ENCODE assay signal across 41 cellular contexts in genomic region chr20:21424846-21425245, GRCh38. TPM values are rescaled to one million over a fixed set of nuclear protein-coding genes. Genes with fewer than 3 reads are reported as not detected.
"Had no signal": no experiment of that assay in that cellular context is flagged by ENCODE, and none has a peak within 500 bp of the region (broad histone marks: within the 10 kb centered on the region; RNA-seq: fewer than 3 reads in every experiment).

No MANE protein-coding gene starts in this region.

- H3K27ac Mint-ChIP-seq: activated CD4-positive, alpha-beta memory T cell treated with anti-CD3 and anti-CD28 coated beads, Interleukin-2, amount 10 ng/mL, durations not matched to agents 7 days and 5 days; activated CD4-positive, alpha-beta T cell treated with anti-CD3 and anti-CD28 coated beads for 36 hours; activated CD4-positive, alpha-beta T cell treated with anti-CD3 and anti-CD28 coated beads, Interleukin-2, amount 10 ng/mL, durations not matched to agents 7 days and 5 days; activated CD8-positive, alpha-beta memory T cell treated with anti-CD3 and anti-CD28 coated beads, Interleukin-2, amount 10 ng/mL, durations not matched to agents 7 days and 5 days; activated CD8-positive, alpha-beta T cell treated with anti-CD3 and anti-CD28 coated beads, Interleukin-2, amount 10 ng/mL, durations not matched to agents 7 days and 5 days; activated naive CD4-positive, alpha-beta T cell treated with anti-CD3 and anti-CD28 coated beads, Interleukin-2, amount 10 ng/mL, durations not matched to agents 7 days and 5 days; activated naive CD8-positive, alpha-beta T cell; activated naive CD8-positive, alpha-beta T cell treated with anti-CD3 and anti-CD28 coated beads, Interleukin-2, amount 10 ng/mL, durations not matched to agents 7 days and 5 days; activated naive CD8-positive, alpha-beta T cell treated with anti-CD3 and anti-CD28 coated beads, Interleukin-2, amount 50 U/mL, for 24 hours; activated T-cell treated with anti-CD3 and anti-CD28 coated beads, Interleukin-2, amount 50 U/mL, for 24 hours; activated T-helper 2 cell treated with anti-CD3 and anti-CD28 coated beads, Interferon-gamma antibody, Interleukin-2, Interleukin-4, amounts not matched to agents 10 μg/mL and 5 μg/mL and 100 μg/mL, durations not matched to agents 14 hours and 24 hours and 36 hours; brain; T-helper 1 cell treated with Interleukin-12 subunit alpha and Interleukin-12 subunit beta and Interleukin-4 antibody, amounts not matched to agents 30 μg/mL and 1 μg/mL, for 36 hours; T-helper 2 cell treated with Interferon-gamma antibody and Interleukin-4, amounts not matched to agents 5 μg/mL and 100 μg/mL, for 36 hours; WTC11 had no signal

- H3K4me3 ChIP-seq: ascending aorta, cardiac muscle cell, colonic mucosa had no signal

- H3K4me1 ChIP-seq: ascending aorta, colonic mucosa had no signal

- ATAC-seq: activated CD4-positive, alpha-beta T cell treated with anti-CD3 and anti-CD28 coated beads for 36 hours; activated CD4-positive, CD25-positive, alpha-beta regulatory T cell treated with anti-CD3 and anti-CD28 coated beads, Interleukin-2, amount 50 U/mL, for 24 hours; activated CD8-positive, alpha-beta memory T cell treated with anti-CD3 and anti-CD28 coated beads, Interleukin-2, amount 10 ng/mL, durations not matched to agents 7 days and 5 days; activated CD8-positive, alpha-beta T cell treated with anti-CD3 and anti-CD28 coated beads, Interleukin-2, amount 10 ng/mL, durations not matched to agents 7 days and 5 days; activated naive CD8-positive, alpha-beta T cell treated with anti-CD3 and anti-CD28 coated beads, Interleukin-2, amount 50 U/mL, for 24 hours; WTC11 had no signal

- FAIRE-seq: bronchial epithelial cell, TTC549 had no signal

- H3K27ac ChIP-seq: ascending aorta, cardiac muscle cell, colonic mucosa, VCaP had no signal

- H3K36me3 ChIP-seq: ascending aorta, cardiac muscle cell, colonic mucosa had no signal

- H3K36me3 Mint-ChIP-seq: activated CD8-positive, alpha-beta memory T cell treated with anti-CD3 and anti-CD28 coated beads, Interleukin-2, amount 10 ng/mL, durations not matched to agents 7 days and 5 days; activated naive CD8-positive, alpha-beta T cell treated with anti-CD3 and anti-CD28 coated beads, Interleukin-2, amount 10 ng/mL, durations not matched to agents 7 days and 5 days had no signal

- DNase-seq: activated CD4-positive, alpha-beta memory T cell treated with anti-CD3 and anti-CD28 coated beads, Interleukin-2, amount 10 ng/mL, durations not matched to agents 7 days and 5 days; activated CD4-positive, alpha-beta T cell treated with anti-CD3 and anti-CD28 coated beads for 1 hour; activated CD4-positive, alpha-beta T cell treated with anti-CD3 and anti-CD28 coated beads for 36 hours; activated CD4-positive, alpha-beta T cell treated with anti-CD3 and anti-CD28 coated beads for 48 hours; activated CD4-positive, alpha-beta T cell treated with anti-CD3 and anti-CD28 coated beads, Interleukin-2, amount 10 ng/mL, durations not matched to agents 7 days and 5 days; activated CD4-positive, alpha-beta T cell treated with anti-CD3 and anti-CD28 coated beads, Interleukin-2, amount 50 U/mL, for 48 hours; activated CD4-positive, CD25-positive, alpha-beta regulatory T cell; activated CD8-positive, alpha-beta memory T cell treated with anti-CD3 and anti-CD28 coated beads for 24 hours; activated CD8-positive, alpha-beta memory T cell treated with anti-CD3 and anti-CD28 coated beads, Interleukin-2, amount 10 ng/mL, durations not matched to agents 7 days and 5 days; activated CD8-positive, alpha-beta memory T cell treated with anti-CD3 and anti-CD28 coated beads, Interleukin-2, amount 50 U/mL, for 48 hours; activated CD8-positive, alpha-beta T cell treated with anti-CD3 and anti-CD28 coated beads, Interleukin-2, amount 10 ng/mL, durations not matched to agents 7 days and 5 days; activated effector memory CD4-positive, alpha-beta T cell treated with Interleukin-2 at 50 U/mL for 16 hours; activated gamma-delta T cell; activated naive CD4-positive, alpha-beta T cell treated with anti-CD3 and anti-CD28 coated beads, Interleukin-2, amount 10 ng/mL, durations not matched to agents 7 days and 5 days; activated naive CD4-positive, alpha-beta T cell treated with Interleukin-2 at 50 U/mL for 16 hours; activated naive CD8-positive, alpha-beta T cell treated with anti-CD3 and anti-CD28 coated beads, Interleukin-2, amount 10 ng/mL, durations not matched to agents 7 days and 5 days; activated naive CD8-positive, alpha-beta T cell treated with anti-CD3 and anti-CD28 coated beads, Interleukin-2, amount 50 U/mL, for 24 hours; activated T-cell treated with anti-CD3 and anti-CD28 coated beads, Interleukin-2, amount 50 U/mL, for 24 hours; activated T-cell treated with anti-CD3 and anti-CD28 coated beads, Interleukin-2, amount 50 U/mL, for 48 hours; amygdala; anterior cingulate cortex; caudate nucleus; cerebellar nuclear complex; colonic mucosa; T-helper 2 cell; T-helper 9 cell had no signal

- H3K4me1 Mint-ChIP-seq: activated CD4-positive, alpha-beta memory T cell treated with anti-CD3 and anti-CD28 coated beads, Interleukin-2, amount 10 ng/mL, durations not matched to agents 7 days and 5 days; activated CD4-positive, alpha-beta T cell treated with anti-CD3 and anti-CD28 coated beads for 36 hours; activated CD4-positive, alpha-beta T cell treated with anti-CD3 and anti-CD28 coated beads, Interleukin-2, amount 10 ng/mL, durations not matched to agents 7 days and 5 days; activated CD8-positive, alpha-beta memory T cell treated with anti-CD3 and anti-CD28 coated beads, Interleukin-2, amount 10 ng/mL, durations not matched to agents 7 days and 5 days; activated naive CD4-positive, alpha-beta T cell treated with anti-CD3 and anti-CD28 coated beads, Interleukin-2, amount 10 ng/mL, durations not matched to agents 7 days and 5 days; activated naive CD8-positive, alpha-beta T cell treated with anti-CD3 and anti-CD28 coated beads, Interleukin-2, amount 10 ng/mL, durations not matched to agents 7 days and 5 days; activated naive CD8-positive, alpha-beta T cell treated with anti-CD3 and anti-CD28 coated beads, Interleukin-2, amount 50 U/mL, for 24 hours; brain; central memory CD8-positive, alpha-beta T cell; WTC11 had no signal

- H3K27me3 ChIP-seq: ascending aorta, cardiac muscle cell, colonic mucosa had no signal

- H3K9me3 ChIP-seq: colonic mucosa had no signal

- H3K4me3 Mint-ChIP-seq: activated CD4-positive, alpha-beta memory T cell treated with anti-CD3 and anti-CD28 coated beads, Interleukin-2, amount 10 ng/mL, durations not matched to agents 7 days and 5 days; activated CD4-positive, alpha-beta T cell treated with anti-CD3 and anti-CD28 coated beads for 36 hours; activated CD4-positive, alpha-beta T cell treated with anti-CD3 and anti-CD28 coated beads, Interleukin-2, amount 10 ng/mL, durations not matched to agents 7 days and 5 days; activated CD8-positive, alpha-beta memory T cell treated with anti-CD3 and anti-CD28 coated beads, Interleukin-2, amount 10 ng/mL, durations not matched to agents 7 days and 5 days; activated CD8-positive, alpha-beta T cell treated with anti-CD3 and anti-CD28 coated beads, Interleukin-2, amount 10 ng/mL, durations not matched to agents 7 days and 5 days; activated naive CD4-positive, alpha-beta T cell treated with anti-CD3 and anti-CD28 coated beads, Interleukin-2, amount 10 ng/mL, durations not matched to agents 7 days and 5 days; activated naive CD8-positive, alpha-beta T cell; activated naive CD8-positive, alpha-beta T cell treated with anti-CD3 and anti-CD28 coated beads, Interleukin-2, amount 10 ng/mL, durations not matched to agents 7 days and 5 days; activated naive CD8-positive, alpha-beta T cell treated with anti-CD3 and anti-CD28 coated beads, Interleukin-2, amount 50 U/mL, for 24 hours; activated T-cell treated with anti-CD3 and anti-CD28 coated beads, Interleukin-2, amount 50 U/mL, for 24 hours; brain; central memory CD8-positive, alpha-beta T cell; T-helper 1 cell treated with Interleukin-12 subunit alpha and Interleukin-12 subunit beta and Interleukin-4 antibody, amounts not matched to agents 30 μg/mL and 1 μg/mL, for 36 hours; T-helper 2 cell treated with Interferon-gamma antibody and Interleukin-4, amounts not matched to agents 5 μg/mL and 100 μg/mL, for 36 hours; WTC11 had no signal

RNA-seq across cellular contexts. Expression of gene NKX2-4, which starts 27.5 kb away (rescaled TPM):
- total RNA-seq: activated CD4-positive, alpha-beta memory T cell treated with anti-CD3 and anti-CD28 coated beads, Interleukin-2, amount 10 ng/mL, durations not matched to agents 7 days and 5 days; activated CD4-positive, alpha-beta T cell treated with anti-CD3 and anti-CD28 coated beads for 36 hours; activated CD4-positive, alpha-beta T cell treated with anti-CD3 and anti-CD28 coated beads, Interleukin-2, amount 10 ng/mL, durations not matched to agents 7 days and 5 days; activated CD8-positive, alpha-beta memory T cell treated with anti-CD3 and anti-CD28 coated beads, Interleukin-2, amount 10 ng/mL, durations not matched to agents 7 days and 5 days; activated CD8-positive, alpha-beta T cell treated with anti-CD3 and anti-CD28 coated beads, Interleukin-2, amount 10 ng/mL, durations not matched to agents 7 days and 5 days; activated naive CD8-positive, alpha-beta T cell treated with anti-CD3 and anti-CD28 coated beads, Interleukin-2, amount 10 ng/mL, durations not matched to agents 7 days and 5 days; activated T-helper 2 cell treated with anti-CD3 and anti-CD28 coated beads, Interferon-gamma antibody, Interleukin-2, Interleukin-4, amounts not matched to agents 10 μg/mL and 5 μg/mL and 100 μg/mL, durations not matched to agents 14 hours and 24 hours and 36 hours; ascending aorta; bronchial epithelial cell; cardiac muscle cell; chondrocyte; colonic mucosa had no signal
- polyA plus RNA-seq: adipose tissue, cardiac muscle cell had no signal
